In genomic region chr11:43576834-43577521, GRCh38 we compare ENCODE assay signal across 8 cellular contexts.
DNase-seq lines count a peak whose midpoint lies in the region; ATAC-seq and TF ChIP-seq lines count a peak whose summit lies in the region.

No MANE protein-coding gene starts in this region.

- H3K9me3 Mint-ChIP-seq in activated naive CD8-positive, alpha-beta T cell treated with anti-CD3 and anti-CD28 coated beads for 36 hours = no peaks in the 10 kb centered on the region
- H3K9me3 Mint-ChIP-seq in activated naive CD8-positive, alpha-beta T cell treated with anti-CD3 and anti-CD28 coated beads, Interleukin-2, amount 50 U/mL, for 24 hours = no peaks in the 10 kb centered on the region
- no peaks in the 10 kb centered on the region for H3K9me3 Mint-ChIP-seq in endodermal cell

- H3K27me3 Mint-ChIP-seq in activated naive CD8-positive, alpha-beta T cell treated with anti-CD3 and anti-CD28 coated beads for 36 hours = peaks cover 99% of the 10 kb centered on the region
- H3K27me3 Mint-ChIP-seq in activated naive CD8-positive, alpha-beta T cell treated with anti-CD3 and anti-CD28 coated beads, Interleukin-2, amount 50 U/mL, for 24 hours = peaks cover 93% of the 10 kb centered on the region
- peaks cover 98% of the 10 kb centered on the region for H3K27me3 Mint-ChIP-seq in endodermal cell (ENCODE audit: insufficient read depth)

- no peak overlapping the region for H3K4me3 Mint-ChIP-seq in activated naive CD8-positive, alpha-beta T cell treated with anti-CD3 and anti-CD28 coated beads for 36 hours
- no peak overlapping the region for H3K4me3 Mint-ChIP-seq in activated naive CD8-positive, alpha-beta T cell treated with anti-CD3 and anti-CD28 coated beads, Interleukin-2, amount 50 U/mL, for 24 hours
- H3K4me3 Mint-ChIP-seq in endodermal cell = peak overlapping the region; percentile 23

- no peaks in the 10 kb centered on the region for H3K9me3 ChIP-seq in endodermal cell (ENCODE audit: control insufficient read depth, low read length)
- H3K9me3 ChIP-seq in neuron (ENCODE audit: low read length) = no peaks in the 10 kb centered on the region

- peak; percentile 65 for TF ChIP-seq CTCF in endodermal cell (conservative IDR thresholded peaks at IDR 0.05)

- no peak overlapping the region for H3K4me3 ChIP-seq in endodermal cell (ENCODE audit: low read length)
- H3K4me3 ChIP-seq in neuron (ENCODE audit: low read length) = peak overlapping the region; percentile 56

- H3K4me1 Mint-ChIP-seq in activated naive CD8-positive, alpha-beta T cell treated with anti-CD3 and anti-CD28 coated beads for 36 hours = peaks cover 45% of the 10 kb centered on the region
- peaks cover 48% of the 10 kb centered on the region for H3K4me1 Mint-ChIP-seq in activated naive CD8-positive, alpha-beta T cell treated with anti-CD3 and anti-CD28 coated beads, Interleukin-2, amount 50 U/mL, for 24 hours
- H3K4me1 Mint-ChIP-seq in endodermal cell = peaks cover 17% of the 10 kb centered on the region

- H3K36me3 Mint-ChIP-seq in activated naive CD8-positive, alpha-beta T cell treated with anti-CD3 and anti-CD28 coated beads for 36 hours = no peaks in the 10 kb centered on the region
- no peaks in the 10 kb centered on the region for H3K36me3 Mint-ChIP-seq in activated naive CD8-positive, alpha-beta T cell treated with anti-CD3 and anti-CD28 coated beads, Interleukin-2, amount 50 U/mL, for 24 hours (ENCODE audit: low read depth)
- H3K36me3 Mint-ChIP-seq in endodermal cell (ENCODE audit: low read depth) = no peaks in the 10 kb centered on the region

- H3K27me3 ChIP-seq in endodermal cell (ENCODE audit: control insufficient read depth, insufficient read depth, low read length, poor library complexity, severe bottlenecking) (peaks cover 99% of the 10 kb centered on the region), neuron (ENCODE audit: insufficient read depth, low read length) (peaks cover 56% of the 10 kb centered on the region)

- H3K36me3 ChIP-seq in endodermal cell (ENCODE audit: control insufficient read depth, insufficient read depth, low read length) = no peaks in the 10 kb centered on the region
- H3K36me3 ChIP-seq in neuron (ENCODE audit: insufficient read depth, low read length) = no peaks in the 10 kb centered on the region

- H3K9ac ChIP-seq in endodermal cell (ENCODE audit: extremely low read depth, low read length, poor library complexity, severe bottlenecking) = no peak overlapping the region

- H2AFZ ChIP-seq in neuron (ENCODE audit: low read depth, low read length) = no peak overlapping the region

- H3K4me1 ChIP-seq in endodermal cell (ENCODE audit: control insufficient read depth, insufficient read depth, low read length) (peaks cover 3% of the 10 kb centered on the region), neuron (ENCODE audit: insufficient read depth, low read length) (peaks cover 57% of the 10 kb centered on the region)

- H3K27ac Mint-ChIP-seq in activated naive CD8-positive, alpha-beta T cell treated with anti-CD3 and anti-CD28 coated beads for 36 hours = peak overlapping the region; percentile 8
- no peak overlapping the region for H3K27ac Mint-ChIP-seq in activated naive CD8-positive, alpha-beta T cell treated with anti-CD3 and anti-CD28 coated beads, Interleukin-2, amount 50 U/mL, for 24 hours
- H3K27ac Mint-ChIP-seq in endodermal cell = no peak overlapping the region

- no peak for ATAC-seq in activated naive CD8-positive, alpha-beta T cell treated with anti-CD3 and anti-CD28 coated beads, Interleukin-2, amount 50 U/mL, for 24 hours
- no peak for ATAC-seq in HG03095 (IDR thresholded peaks at IDR 0.05; ENCODE audit: unreplicated experiment)

- H3K27ac ChIP-seq in endodermal cell (ENCODE audit: low read depth, low read length) = no peak overlapping the region

- 3 to 4% methylated on average over 17 to 33 of the region's 33 CpGs for WGBS in endodermal cell (ENCODE audit: insufficient coverage in 1 of 2, insufficient read length in 1 of 2), 2 experiments

- DNase-seq in activated naive CD8-positive, alpha-beta T cell treated with anti-CD3 and anti-CD28 coated beads for 36 hours = peak; percentile 36
- no peak for DNase-seq in activated naive CD8-positive, alpha-beta T cell treated with anti-CD3 and anti-CD28 coated beads, Interleukin-2, amount 50 U/mL, for 24 hours
- peak; percentile 54 for DNase-seq in NCI-H226
- peak; percentile 95 for DNase-seq in endodermal cell
- DNase-seq in NK-92 (lab: John Stamatoyannopoulos, UW; ENCODE audit: unreplicated experiment) = no peak
- DNase-seq in GF-D8 (lab: John Stamatoyannopoulos, UW) = no peak

Comparison
In these comparisons a context has a peak if more than half of its experiments do, and no peak if none do; other contexts are left out.
1. DNase-seq: peak in activated naive CD8-positive, alpha-beta T cell treated with anti-CD3 and anti-CD28 coated beads for 36 hours (single experiment), NCI-H226 (single experiment) and endodermal cell (single experiment); none in activated naive CD8-positive, alpha-beta T cell treated with anti-CD3 and anti-CD28 coated beads, Interleukin-2, amount 50 U/mL, for 24 hours (single experiment), NK-92 (single experiment) and GF-D8 (single experiment).